In the genomic region with DNA sequence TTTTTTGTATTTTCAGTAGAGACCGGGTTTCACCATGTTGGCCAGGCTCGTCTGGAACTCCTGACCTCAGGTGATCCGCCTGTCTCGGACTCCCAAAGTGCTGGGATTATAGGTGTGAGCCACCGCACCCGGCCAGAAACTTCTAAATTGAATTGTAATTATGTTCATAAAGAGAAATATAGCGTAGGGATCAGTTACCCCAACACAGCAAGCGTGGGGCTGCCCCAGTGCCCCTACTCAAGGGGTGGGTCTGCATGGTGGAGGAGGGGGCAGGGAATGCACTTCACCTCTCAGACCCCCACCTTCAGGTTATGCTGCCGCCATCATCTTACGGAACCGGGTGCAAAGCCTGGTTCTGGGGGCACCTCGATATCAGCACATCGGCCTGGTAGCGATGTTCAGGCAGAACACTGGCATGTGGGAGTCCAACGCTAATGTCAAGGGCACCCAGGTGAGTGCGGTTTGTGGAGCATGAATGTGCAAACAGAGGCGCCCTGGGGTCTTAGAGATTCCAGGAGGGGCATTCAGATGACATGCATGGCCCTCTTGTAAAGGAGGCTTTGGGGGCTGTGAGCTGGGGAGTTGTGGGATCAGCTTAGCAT, we compare ENCODE assay signal across 26 cellular contexts. TPM values are rescaled to one million over a fixed set of nuclear protein-coding genes. Genes with fewer than 3 reads are reported as not detected.
"Had no signal": no experiment of that assay in that cellular context is flagged by ENCODE, and none has a peak within 500 bp of the region (broad histone marks: within the 10 kb centered on the region; RNA-seq: fewer than 3 reads in every experiment).

No MANE protein-coding gene starts in this region.

- ATAC-seq: left colon; left lung; lower lobe of right lung; natural killer cell; psoas muscle; right lobe of liver; stimulated activated effector memory CD8-positive, alpha-beta T cell treated with anti-CD3 and anti-CD28 coated beads, Interleukin-12 subunit alpha, Interleukin-12 subunit beta, amount 100 ng/mL, for 72 hours had no signal

- H3K27me3 Mint-ChIP-seq: stimulated activated naive CD8-positive, alpha-beta T cell treated with anti-CD3 and anti-CD28 coated beads, Interleukin-15, Interleukin-2, amounts not matched to agents 100 ng/mL and 50 ng/mL, for 24 hours had no signal

- DNase-seq: hypothalamus; immature natural killer cell; kidney; left colon; left lung; lower lobe of right lung; mammary epithelial cell; mesenchymal stem cell; naive B cell; natural killer cell; nephron progenitor cell; nucleus accumbens; psoas muscle; right lobe of liver; stimulated activated CD4-positive, alpha-beta T cell treated with anti-CD3 and anti-CD28 coated beads, Interleukin-12 subunit alpha, Interleukin-12 subunit beta, amount 100 ng/mL, for 4 hours; stimulated activated CD4-positive, alpha-beta T cell treated with anti-CD3 and anti-CD28 coated beads, Interleukin-15, amount 100 ng/mL, for 24 hours; stimulated activated CD4-positive, alpha-beta T cell treated with anti-CD3 and anti-CD28 coated beads, Interleukin-4, amount 100 ng/mL, for 24 hours; stimulated activated naive CD4-positive, alpha-beta T cell; tibial artery; trophoblast cell; uterus had no signal

- H3K4me1 Mint-ChIP-seq: mesothelial cell of epicardium; naive B cell; nephron progenitor cell; neural progenitor cell; stimulated activated effector memory CD8-positive, alpha-beta T cell treated with anti-CD3 and anti-CD28 coated beads, Interleukin-12 subunit alpha, Interleukin-12 subunit beta, amount 100 ng/mL, for 72 hours had no signal

- H3K4me3 Mint-ChIP-seq: immature natural killer cell; mesothelial cell of epicardium; naive B cell; natural killer cell; nephron progenitor cell; neural progenitor cell; stimulated activated effector memory CD8-positive, alpha-beta T cell treated with anti-CD3 and anti-CD28 coated beads, Interleukin-12 subunit alpha, Interleukin-12 subunit beta, amount 100 ng/mL, for 72 hours; stimulated activated naive CD8-positive, alpha-beta T cell treated with anti-CD3 and anti-CD28 coated beads, Interleukin-15, Interleukin-2, amounts not matched to agents 100 ng/mL and 50 ng/mL, for 24 hours had no signal

- H3K36me3 Mint-ChIP-seq: mesothelial cell of epicardium, neural progenitor cell had no signal

- H3K27ac Mint-ChIP-seq: mesothelial cell of epicardium; naive B cell; nephron progenitor cell; neural progenitor cell; stimulated activated effector memory CD8-positive, alpha-beta T cell treated with anti-CD3 and anti-CD28 coated beads, Interleukin-12 subunit alpha, Interleukin-12 subunit beta, amount 100 ng/mL, for 72 hours; stimulated activated naive CD8-positive, alpha-beta T cell treated with anti-CD3 and anti-CD28 coated beads, Interleukin-15, Interleukin-2, amounts not matched to agents 100 ng/mL and 50 ng/mL, for 24 hours had no signal

- H3K9me3 Mint-ChIP-seq: immature natural killer cell; natural killer cell; stimulated activated effector memory CD8-positive, alpha-beta T cell treated with anti-CD3 and anti-CD28 coated beads, Interleukin-12 subunit alpha, Interleukin-12 subunit beta, amount 100 ng/mL, for 72 hours; stimulated activated naive CD8-positive, alpha-beta T cell treated with anti-CD3 and anti-CD28 coated beads, Interleukin-15, Interleukin-2, amounts not matched to agents 100 ng/mL and 50 ng/mL, for 24 hours had no signal

RNA-seq across cellular contexts. Expression of gene ITGAM, which starts 18.0 kb away (rescaled TPM):
- total RNA-seq: smooth muscle cell had no signal
